8 cellular contexts compared by ENCODE assay signal in the genomic region with DNA sequence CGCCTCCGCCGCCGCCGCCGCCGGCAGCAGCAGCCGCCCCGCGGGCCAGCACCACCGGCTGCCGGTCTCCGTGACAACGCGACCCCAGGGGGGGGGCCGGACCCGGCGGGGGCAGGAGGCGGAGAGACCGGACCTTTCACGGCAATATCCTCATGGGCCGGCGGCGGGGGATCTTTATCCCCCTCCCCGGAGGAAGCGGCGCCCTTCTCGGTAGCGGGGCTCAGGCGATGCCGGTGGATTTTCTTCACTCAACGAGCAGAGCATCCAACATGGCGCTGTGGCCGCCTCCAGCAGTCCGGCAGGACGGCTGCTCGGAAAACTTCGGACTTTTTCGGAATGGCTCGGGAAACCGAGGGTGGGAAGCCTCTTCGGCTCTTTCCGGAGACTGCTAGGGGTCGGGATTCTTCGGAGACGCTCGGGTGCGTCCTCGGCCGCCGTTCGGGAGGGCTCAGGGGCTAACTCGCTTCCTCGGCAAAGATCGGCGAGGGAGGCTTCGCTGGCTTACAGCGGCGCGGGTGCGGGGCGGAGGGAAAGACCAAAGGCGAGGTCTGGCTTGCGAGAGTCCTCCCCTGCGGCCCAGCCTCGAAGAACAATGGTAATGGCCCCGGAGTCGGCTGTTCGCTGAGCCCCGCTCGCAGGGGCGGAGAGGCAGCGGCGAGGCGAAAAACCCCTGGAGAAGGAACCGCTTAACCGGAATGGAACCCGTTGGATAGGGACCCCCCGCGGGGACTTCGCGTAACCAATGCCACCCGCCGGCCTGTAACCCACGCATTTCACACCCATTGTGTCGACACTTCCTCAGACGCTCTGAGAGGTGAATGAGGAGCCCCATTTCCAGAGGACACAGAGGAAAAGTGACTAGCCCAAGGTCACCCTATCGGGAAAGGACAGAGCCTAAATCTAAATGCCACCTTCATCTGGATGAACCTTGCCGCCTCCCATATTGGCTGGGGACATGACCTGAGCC. TPM values are rescaled to one million over a fixed set of nuclear protein-coding genes. Genes with fewer than 3 reads are reported as not detected.
A peak's percentile ranks its signal among the peaks of the same experiment; 100 is the strongest.
DNase-seq lines count a peak whose midpoint lies in the region; ATAC-seq lines count a peak whose summit lies in the region.

A gene with protein sequence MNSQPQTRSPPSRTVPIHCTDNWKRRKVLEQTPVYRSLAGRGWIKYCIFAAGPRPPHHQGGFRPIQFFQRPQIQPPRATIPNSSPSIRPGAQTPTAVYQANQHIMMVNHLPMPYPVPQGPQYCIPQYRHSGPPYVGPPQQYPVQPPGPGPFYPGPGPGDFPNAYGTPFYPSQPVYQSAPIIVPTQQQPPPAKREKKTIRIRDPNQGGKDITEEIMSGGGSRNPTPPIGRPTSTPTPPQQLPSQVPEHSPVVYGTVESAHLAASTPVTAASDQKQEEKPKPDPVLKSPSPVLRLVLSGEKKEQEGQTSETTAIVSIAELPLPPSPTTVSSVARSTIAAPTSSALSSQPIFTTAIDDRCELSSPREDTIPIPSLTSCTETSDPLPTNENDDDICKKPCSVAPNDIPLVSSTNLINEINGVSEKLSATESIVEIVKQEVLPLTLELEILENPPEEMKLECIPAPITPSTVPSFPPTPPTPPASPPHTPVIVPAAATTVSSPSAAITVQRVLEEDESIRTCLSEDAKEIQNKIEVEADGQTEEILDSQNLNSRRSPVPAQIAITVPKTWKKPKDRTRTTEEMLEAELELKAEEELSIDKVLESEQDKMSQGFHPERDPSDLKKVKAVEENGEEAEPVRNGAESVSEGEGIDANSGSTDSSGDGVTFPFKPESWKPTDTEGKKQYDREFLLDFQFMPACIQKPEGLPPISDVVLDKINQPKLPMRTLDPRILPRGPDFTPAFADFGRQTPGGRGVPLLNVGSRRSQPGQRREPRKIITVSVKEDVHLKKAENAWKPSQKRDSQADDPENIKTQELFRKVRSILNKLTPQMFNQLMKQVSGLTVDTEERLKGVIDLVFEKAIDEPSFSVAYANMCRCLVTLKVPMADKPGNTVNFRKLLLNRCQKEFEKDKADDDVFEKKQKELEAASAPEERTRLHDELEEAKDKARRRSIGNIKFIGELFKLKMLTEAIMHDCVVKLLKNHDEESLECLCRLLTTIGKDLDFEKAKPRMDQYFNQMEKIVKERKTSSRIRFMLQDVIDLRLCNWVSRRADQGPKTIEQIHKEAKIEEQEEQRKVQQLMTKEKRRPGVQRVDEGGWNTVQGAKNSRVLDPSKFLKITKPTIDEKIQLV (N-terminal part only) (minus strand): TSS at position 309 of the 967 bp plus-strand sequence. CDS start 174,155 bp downstream, outside the sequence.

- H3K4me2 ChIP-seq in BLaER1 treated with 17β-estradiol and CSF1 and Interleukin-3, amounts not matched to agents 10 nM and 100 nM = peak within 1 kb of the TSS; percentile 86 to 98 (median 96)

- peak within 1 kb of the TSS; percentile 76 to 99 (median 96) for H3K4me3 ChIP-seq in BLaER1 treated with 17β-estradiol and CSF1 and Interleukin-3, amounts not matched to agents 10 nM and 100 nM

- peak within 1 kb of the TSS; percentile 87 to 96 (median 95) for H3K27ac ChIP-seq in BLaER1 treated with 17β-estradiol and CSF1 and Interleukin-3, amounts not matched to agents 10 nM and 100 nM

- H3K9me3 ChIP-seq in BLaER1 treated with 17β-estradiol and CSF1 and Interleukin-3, amounts not matched to agents 10 nM and 100 nM (replicated peaks in 1 of 11) = no peaks in the 10 kb centered on the region

- peaks cover 33 to 42% (median 40%) of the 10 kb centered on the region in 11 experiments for H4K20me1 ChIP-seq in BLaER1 treated with 17β-estradiol and CSF1 and Interleukin-3, amounts not matched to agents 10 nM and 100 nM

- DNase-seq in NCI-H748 (lab: John Stamatoyannopoulos, UW; ENCODE audit: unreplicated experiment) = peak; percentile 96
- DNase-seq in activated CD4-positive, alpha-beta T cell treated with anti-CD3 and anti-CD28 coated beads, Interleukin-2, amount 50 U/mL, for 1 hour = peak; percentile 100
- DNase-seq in cortex of kidney (lab: John Stamatoyannopoulos, UW) = peak; percentile 60
- peak; percentile 98 to 99 for DNase-seq in left colon
- DNase-seq in stimulated activated CD4-positive, alpha-beta T cell treated with anti-CD3 and anti-CD28 coated beads, Interleukin-1b, Interleukin-23, amount 100 ng/mL, for 48 hours = peak; percentile 99

- intact Hi-C loops in left colon (cut with DNase I, micrococcal nuclease) = no loop called here

- H3K4me1 ChIP-seq in BLaER1 treated with 17β-estradiol and CSF1 and Interleukin-3, amounts not matched to agents 10 nM and 100 nM = peaks cover 25 to 45% (median 35%) of the 10 kb centered on the region in 10 experiments

- peak within 1 kb of the TSS; percentile 89 to 96 (median 95) for H3K9ac ChIP-seq in BLaER1 treated with 17β-estradiol and CSF1 and Interleukin-3, amounts not matched to agents 10 nM and 100 nM

- peak; percentile 86 for ATAC-seq in GM19351 (IDR thresholded peaks at IDR 0.05; ENCODE audit: unreplicated experiment)
- peak; percentile 93 for ATAC-seq in HG03521 (IDR thresholded peaks at IDR 0.05; ENCODE audit: unreplicated experiment)
- ATAC-seq in left colon = peak; percentile 92

- no peaks in the 10 kb centered on the region for H3K27me3 ChIP-seq in BLaER1 treated with 17β-estradiol and CSF1 and Interleukin-3, amounts not matched to agents 10 nM and 100 nM

- H3K36me3 ChIP-seq in BLaER1 treated with 17β-estradiol and CSF1 and Interleukin-3, amounts not matched to agents 10 nM and 100 nM = peaks cover 7 to 27% (median 17%) of the 10 kb centered on the region in 11 experiments; a peak in 19 of 22 replicates

RNA-seq across cellular contexts. Expression of the gene that starts here (rescaled TPM):
- 10 to 100 TPM; 75.1 to 80.0 TPM for total RNA-seq in left colon

Comparison
In these comparisons a context has a peak if more than half of its experiments do, and no peak if none do; other contexts are left out.
1. Peak in every context shown above with its lines: DNase-seq, ATAC-seq, H3K4me3 ChIP-seq and H3K27ac ChIP-seq.